Comparison of ENCODE assay signal across 8 cellular contexts in the genomic region with DNA sequence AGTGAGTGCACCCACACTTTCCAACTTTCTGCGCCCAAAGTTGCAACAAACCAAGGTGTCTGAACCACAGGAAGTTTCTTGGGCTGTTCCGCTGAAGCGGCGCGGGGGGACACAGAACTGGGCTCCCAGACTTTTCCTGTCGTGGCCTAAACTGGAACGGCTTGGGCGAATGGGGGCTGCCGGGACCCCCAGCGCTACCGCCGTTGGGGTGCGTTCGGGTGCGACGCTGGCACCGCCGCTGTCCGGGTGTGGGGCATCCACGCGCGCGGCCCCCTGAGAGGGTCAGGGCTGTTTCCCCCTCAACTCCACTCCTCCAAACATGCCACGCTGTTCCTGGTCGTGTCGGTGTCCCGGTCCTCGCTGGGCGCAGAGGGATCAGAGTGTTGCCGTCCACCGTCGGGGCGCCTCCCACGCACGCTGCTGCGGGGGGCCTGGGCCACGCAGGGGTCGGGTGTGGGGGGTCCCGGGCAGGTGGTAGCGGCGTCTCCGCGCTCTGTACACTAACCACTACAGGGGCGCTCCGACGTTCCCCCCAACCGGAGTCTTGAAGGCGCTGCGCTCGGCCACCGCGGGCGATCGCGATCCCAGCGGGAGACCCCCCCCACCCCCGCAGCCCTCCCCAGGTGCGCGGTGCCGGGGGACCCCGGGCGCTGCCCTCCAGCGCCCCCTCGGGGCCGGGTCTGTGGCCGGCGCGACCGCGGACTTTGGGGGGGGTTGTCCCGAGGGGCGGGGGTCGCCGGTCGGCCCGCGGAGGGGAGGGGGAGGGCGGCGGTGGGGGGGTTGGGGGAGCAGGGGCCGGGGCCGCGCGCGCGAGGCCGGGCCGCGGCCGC. TPM values are rescaled to one million over a fixed set of nuclear protein-coding genes. Genes with fewer than 3 reads are reported as not detected.
DNase-seq lines count a peak whose midpoint lies in the region; ATAC-seq and TF ChIP-seq lines count a peak whose summit lies in the region.

No MANE protein-coding gene starts in this region.

- H3K27ac ChIP-seq in DOHH2 (ENCODE audit: low read depth, low read length) (peak overlapping the region; percentile 66), KOPT-K1 (ENCODE audit: low read depth, low read length, poor library complexity, severe bottlenecking) (peak overlapping the region; percentile 68), dorsolateral prefrontal cortex (peak overlapping the region in 35 of 59 donors; percentile 9 to 84 (median 61)), mesenchymal stem cell (ENCODE audit: low read length, poor library complexity, severe bottlenecking) (no peak overlapping the region)

- H3K4ac ChIP-seq in mesenchymal stem cell (ENCODE audit: low read depth in 1 of 2, low read length in 2 of 2), result peak overlapping the region in 1 of 2 experiments; percentile 79

- H3K27me3 ChIP-seq in DOHH2 (ENCODE audit: control insufficient read depth, low read length), result no peaks in the 10 kb centered on the region
- peaks cover 0 to under 1% (median 0%) of the 10 kb centered on the region in 45 donors for H3K27me3 ChIP-seq in dorsolateral prefrontal cortex
- no peaks in the 10 kb centered on the region for H3K27me3 ChIP-seq in mesenchymal stem cell (ENCODE audit: control insufficient read depth in 1 of 2, insufficient read depth in 1 of 2, low read length in 2 of 2)

- H3K36me3 Mint-ChIP-seq in activated CD4-positive, alpha-beta T cell treated with anti-CD3 and anti-CD28 coated beads for 36 hours (ENCODE audit: low read depth), result no peaks in the 10 kb centered on the region

- H3K4me1 ChIP-seq in DOHH2 (ENCODE audit: control insufficient read depth, low read length) (peaks cover 46% of the 10 kb centered on the region), mesenchymal stem cell (ENCODE audit: control insufficient read depth, insufficient read depth, low read depth, low read length) (peaks cover 13% of the 10 kb centered on the region)

- H3K4me2 ChIP-seq in DOHH2 (ENCODE audit: low read length) (peak overlapping the region; percentile 100), mesenchymal stem cell (ENCODE audit: low read length, poor library complexity, severe bottlenecking) (peak overlapping the region; percentile 99)

- peak; percentile 28 for ATAC-seq in GM21619 (IDR thresholded peaks at IDR 0.05; ENCODE audit: unreplicated experiment)
- peak; percentile 34 for ATAC-seq in activated CD4-positive, alpha-beta T cell treated with anti-CD3 and anti-CD28 coated beads for 36 hours

- peaks cover 25% of the 10 kb centered on the region for H3K4me1 Mint-ChIP-seq in activated CD4-positive, alpha-beta T cell treated with anti-CD3 and anti-CD28 coated beads for 36 hours

- H2BK5ac ChIP-seq in mesenchymal stem cell (ENCODE audit: low read depth, low read length, poor library complexity, severe bottlenecking), result peak overlapping the region; percentile 31

- H4K8ac ChIP-seq in mesenchymal stem cell (ENCODE audit: low read length), result peak overlapping the region; percentile 69

- peak overlapping the region; percentile 99 for H2AFZ ChIP-seq in mesenchymal stem cell (ENCODE audit: low read depth, low read length)

- H3K36me3 ChIP-seq in DOHH2 (ENCODE audit: control insufficient read depth, low read length) (peaks cover 31% of the 10 kb centered on the region), KOPT-K1 (ENCODE audit: insufficient read depth, low read length) (no peaks in the 10 kb centered on the region), mesenchymal stem cell (ENCODE audit: control insufficient read depth in 1 of 2, insufficient read depth in 2 of 2, low read depth in 1 of 2, low read length in 2 of 2) (no peaks in the 10 kb centered on the region)

- H4K91ac ChIP-seq in mesenchymal stem cell (ENCODE audit: low read length), result peak overlapping the region; percentile 80

- no peaks in the 10 kb centered on the region for H3K9me2 ChIP-seq in DOHH2 (replicated peaks; ENCODE audit: control insufficient read depth, low read length)

- H2AK5ac ChIP-seq in mesenchymal stem cell (ENCODE audit: low read length, severe bottlenecking), result no peak overlapping the region

- H3K9ac ChIP-seq in mesenchymal stem cell (ENCODE audit: low read length), result peak overlapping the region; percentile 77

- H4K20me1 ChIP-seq in DOHH2 (ENCODE audit: control insufficient read depth, insufficient read depth, low read depth, low read length), result peaks cover 20% of the 10 kb centered on the region

- peak overlapping the region in 1 of 2 experiments; percentile 98 for H3K14ac ChIP-seq in mesenchymal stem cell (ENCODE audit: low read length in 2 of 2)

- peak overlapping the region; percentile 71 for H3K27ac Mint-ChIP-seq in activated CD4-positive, alpha-beta T cell treated with anti-CD3 and anti-CD28 coated beads for 36 hours

- TF ChIP-seq CTCF in DOHH2 (IDR thresholded peaks at IDR 0.05; ENCODE audit: low read depth, low read length, poor library complexity, severe bottlenecking) (peak; percentile 57), dorsolateral prefrontal cortex (IDR thresholded peaks at IDR 0.05 in 54 of 56, conservative IDR thresholded peaks at IDR 0.05 in 2 of 56; ENCODE audit: low read depth in 1 of 56, partially characterized antibody in 56 of 56) (peak in 46 of 56 donors; percentile 3 to 63 (median 33))

- peak overlapping the region in 1 of 2 experiments; percentile 99 for H3K18ac ChIP-seq in mesenchymal stem cell (ENCODE audit: low read depth in 1 of 2, low read length in 2 of 2)

- peaks cover 10% of the 10 kb centered on the region for H3K79me1 ChIP-seq in mesenchymal stem cell (replicated peaks; ENCODE audit: low read length, poor library complexity, severe bottlenecking)

- WGBS in mesenchymal stem cell, result under 1% methylated on average over 25 of the region's 89 CpGs

- H2BK12ac ChIP-seq in mesenchymal stem cell (ENCODE audit: low read length in 2 of 2), result peak overlapping the region; percentile 6 to 96

- H3K4me3 Mint-ChIP-seq in activated CD4-positive, alpha-beta T cell treated with anti-CD3 and anti-CD28 coated beads for 36 hours, result peak overlapping the region; percentile 72

- CTCF ChIA-PET in activated CD4-positive, alpha-beta T cell treated with anti-CD3 and anti-CD28 coated beads for 36 hours (lab: Charles Lee), result interaction anchor here (0.9 to 1.2 kb wide), 3 partner anchors 42 to 74 kb away, joined by 3 to 6 read pairs (median 4); no protein-coding TSS in a partner anchor

- peaks cover 49% of the 10 kb centered on the region for H3F3A ChIP-seq in DOHH2 (ENCODE audit: control insufficient read depth, insufficient read depth)

- H3K4me3 ChIP-seq in DOHH2 (ENCODE audit: low read length) (peak overlapping the region; percentile 88), dorsolateral prefrontal cortex (peak overlapping the region; percentile 55 to 89 (median 71)), mesenchymal stem cell (ENCODE audit: insufficient read depth in 1 of 2, low read depth in 1 of 2, low read length in 2 of 2) (peak overlapping the region; percentile 80 to 86)

- POLR2A ChIA-PET in activated CD4-positive, alpha-beta T cell treated with anti-CD3 and anti-CD28 coated beads for 36 hours (lab: Charles Lee), result interaction anchor here (0.7 to 1.0 kb wide), 2 partner anchors 31 to 1111 kb away, joined by 3 read pairs; no protein-coding TSS in a partner anchor

- DNase-seq in activated CD4-positive, alpha-beta T cell treated with anti-CD3 and anti-CD28 coated beads for 36 hours, result peak; percentile 78
- DNase-seq in dorsolateral prefrontal cortex (peak in 5 of 10 donors; percentile 34 to 63 (median 37)), mesenchymal stem cell (peak; percentile 41), cerebellar cortex (ENCODE audit: low spot score) (no peak)
- DNase-seq in stimulated activated CD8-positive, alpha-beta memory T cell treated with anti-CD3 and anti-CD28 coated beads, Interleukin-12 subunit alpha, Interleukin-12 subunit beta, amount 100 ng/mL, for 4 hours (ENCODE audit: low read depth), result peak; percentile 59

- H3K23ac ChIP-seq in mesenchymal stem cell (ENCODE audit: low read length in 2 of 2), result peak overlapping the region in 1 of 2 experiments; percentile 97

- peaks cover 46% of the 10 kb centered on the region for H3K79me2 ChIP-seq in DOHH2 (ENCODE audit: control insufficient read depth, low read length)

- intact Hi-C loops in activated CD4-positive, alpha-beta T cell treated with anti-CD3 and anti-CD28 coated beads for 36 hours (cut with DNase I, micrococcal nuclease), result loop anchor here (1.0 to 10.0 kb wide), 10 partner anchors 42 to 650 kb away; a partner anchor contains a TSS
- intact Hi-C loops in dorsolateral prefrontal cortex (cut with DNase I), result loop anchor here (2.0 to 10.0 kb wide), 6 partner anchors 62 to 422 kb away; no protein-coding TSS in a partner anchor

- no peak overlapping the region for H2BK15ac ChIP-seq in mesenchymal stem cell (ENCODE audit: low read depth, poor library complexity, severe bottlenecking)

- H3K9me3 ChIP-seq in DOHH2 (ENCODE audit: control insufficient read depth, insufficient read depth, low read length) (no peaks in the 10 kb centered on the region), KOPT-K1 (ENCODE audit: insufficient read depth, low read length, poor library complexity, severe bottlenecking) (no peaks in the 10 kb centered on the region), mesenchymal stem cell (ENCODE audit: control insufficient read depth, low read length) (no peaks in the 10 kb centered on the region)

- H3K27me3 Mint-ChIP-seq in activated CD4-positive, alpha-beta T cell treated with anti-CD3 and anti-CD28 coated beads for 36 hours, result peaks cover 2% of the 10 kb centered on the region

- no peaks in the 10 kb centered on the region for H3K9me3 Mint-ChIP-seq in activated CD4-positive, alpha-beta T cell treated with anti-CD3 and anti-CD28 coated beads for 36 hours (ENCODE audit: low read depth)

- peak overlapping the region; percentile 98 for H2BK120ac ChIP-seq in mesenchymal stem cell (ENCODE audit: low read depth, low read length)

RNA-seq across cellular contexts. Expression of a gene that starts 2.2 kb away (rescaled TPM):
- total RNA-seq in activated CD4-positive, alpha-beta T cell treated with anti-CD3 and anti-CD28 coated beads for 36 hours, result 10 to 100 TPM; 21.6 to 23.5 TPM
- 100 to 1,000 TPM in 9 of 120 experiments, 10 to 100 TPM in 111; 59.3 to 116 (median 82.7) TPM for total RNA-seq in dorsolateral prefrontal cortex
- 62.6 TPM for polyA plus RNA-seq in mesenchymal stem cell (2013, experiment 1 of 2)
- 60.3 TPM for polyA plus RNA-seq in mesenchymal stem cell (2013, experiment 2 of 2)
